In the genomic region with DNA sequence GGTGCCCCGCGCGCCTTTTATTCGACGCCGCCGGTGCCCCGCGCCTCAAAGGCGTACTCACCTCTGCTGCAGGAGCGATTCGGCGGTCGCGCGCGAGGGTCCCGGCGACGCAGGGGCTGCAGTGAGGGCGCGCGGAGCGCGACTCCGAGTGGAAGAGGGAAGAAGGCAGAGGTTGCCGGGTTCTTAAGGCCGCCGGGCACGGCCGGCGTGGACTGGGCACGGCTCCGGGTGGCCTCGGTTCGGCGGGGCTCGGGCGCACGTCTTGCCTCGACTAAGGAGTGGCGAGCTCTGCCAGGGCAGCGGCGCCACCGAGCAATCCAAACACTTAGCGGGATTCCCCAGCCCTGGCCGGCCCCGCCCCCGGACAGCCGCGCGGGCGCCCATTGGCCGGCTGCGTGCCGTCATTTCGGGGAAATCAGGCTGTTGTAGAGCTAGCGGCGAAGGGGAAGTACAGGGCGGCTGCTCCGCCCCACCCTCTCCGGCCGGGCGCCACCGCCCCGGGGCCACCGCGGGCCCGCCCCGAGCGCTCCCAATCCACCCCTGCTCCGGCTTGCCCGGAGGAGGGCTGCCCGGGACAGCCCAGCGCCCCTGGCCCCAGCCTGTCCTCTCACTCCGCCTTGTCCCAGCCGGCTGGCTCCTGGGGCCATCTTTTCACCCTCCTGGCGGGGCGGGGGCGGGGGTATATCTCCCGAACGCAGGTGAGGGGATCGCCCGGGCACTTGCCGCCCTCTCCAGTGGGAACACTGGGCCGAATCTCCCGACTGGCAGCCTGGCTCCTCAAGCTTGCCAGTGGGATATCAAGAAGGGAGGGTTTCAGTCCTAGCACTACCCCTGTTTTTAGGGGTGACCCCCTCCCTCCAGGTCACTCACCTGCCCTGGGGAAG, we compare ENCODE assay signal across 8 cellular contexts. TPM values are rescaled to one million over a fixed set of nuclear protein-coding genes. Genes with fewer than 3 reads are reported as not detected.
DNase-seq lines count a peak whose midpoint lies in the region; ATAC-seq and TF ChIP-seq lines count a peak whose summit lies in the region.

A gene with protein sequence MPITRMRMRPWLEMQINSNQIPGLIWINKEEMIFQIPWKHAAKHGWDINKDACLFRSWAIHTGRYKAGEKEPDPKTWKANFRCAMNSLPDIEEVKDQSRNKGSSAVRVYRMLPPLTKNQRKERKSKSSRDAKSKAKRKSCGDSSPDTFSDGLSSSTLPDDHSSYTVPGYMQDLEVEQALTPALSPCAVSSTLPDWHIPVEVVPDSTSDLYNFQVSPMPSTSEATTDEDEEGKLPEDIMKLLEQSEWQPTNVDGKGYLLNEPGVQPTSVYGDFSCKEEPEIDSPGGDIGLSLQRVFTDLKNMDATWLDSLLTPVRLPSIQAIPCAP (minus strand): TSS at position 290 of the 884 bp plus-strand sequence. CDS start 1,295 bp downstream, outside the sequence.

- TF ChIP-seq POLR2A in GM18951 (IDR thresholded peaks at IDR 0.05; ENCODE audit: extremely low read depth, insufficient read depth, insufficient read length) = peak; percentile 99

- H3K4me1 Mint-ChIP-seq in activated B cell treated with CpG ODN at 0.5 μM for 24 hours = peaks cover 82% of the 10 kb centered on the region

- peaks cover 42% of the 10 kb centered on the region for H3K36me3 Mint-ChIP-seq in activated B cell treated with CpG ODN at 0.5 μM for 24 hours (ENCODE audit: low read depth)

- in situ Hi-C loops in GM18951 (cut with MboI; ENCODE audit: low sequenced_read_pairs, unreplicated experiment) = loop anchor here (5.0 kb wide), 1 partner anchor 68 kb away; no protein-coding TSS in a partner anchor

- intact Hi-C loops in activated B cell treated with CpG ODN at 0.5 μM for 24 hours (cut with micrococcal nuclease) = loop anchor here (1.0 to 10.0 kb wide), 7 partner anchors 17 to 614 kb away; partner anchors contain the start of gene RAD50

- DNase-seq in AG09319 (ENCODE audit: extremely low read depth, low read depth) = peak; percentile 93
- DNase-seq in NCI-H345 (lab: John Stamatoyannopoulos, UW) = peak; percentile 87
- peak; percentile 98 for DNase-seq in activated B cell treated with CpG ODN at 0.5 μM for 24 hours
- peak; percentile 96 to 98 for DNase-seq in cardiac fibroblast (ENCODE audit: low read depth in 2 of 2)
- DNase-seq in inferior parietal cortex (ENCODE audit: extremely low spot score) = peak; percentile 94
- peak; percentile 98 for DNase-seq in stimulated activated CD4-positive, alpha-beta T cell treated with anti-CD3 and anti-CD28 coated beads, Interleukin-12 subunit alpha, Interleukin-12 subunit beta, amount 100 ng/mL, for 4 hours

- peak within 1 kb of the TSS; percentile 93 for H3K27ac Mint-ChIP-seq in activated B cell treated with CpG ODN at 0.5 μM for 24 hours

- TF ChIP-seq CTCF in AG09319 (IDR thresholded peaks at IDR 0.05; ENCODE audit: low read depth, low read length) = no peak
- no peak for TF ChIP-seq CTCF in activated B cell treated with CpG ODN at 0.5 μM for 24 hours (IDR thresholded peaks at IDR 0.05)
- no peak for TF ChIP-seq CTCF in cardiac fibroblast (IDR thresholded peaks at IDR 0.05; ENCODE audit: low read depth, low read length)

- H3K4me3 ChIP-seq in cardiac fibroblast (replicated peaks in 1 of 2; ENCODE audit: low read depth in 2 of 2, low read length in 2 of 2) = peak within 1 kb of the TSS; percentile 87 to 97

- peak within 1 kb of the TSS; percentile 95 for H3K4me3 Mint-ChIP-seq in activated B cell treated with CpG ODN at 0.5 μM for 24 hours

- H3K9me3 Mint-ChIP-seq in activated B cell treated with CpG ODN at 0.5 μM for 24 hours = no peaks in the 10 kb centered on the region

- POLR2A ChIA-PET in activated B cell treated with CpG ODN at 0.5 μM for 24 hours (lab: Charles Lee) = interaction anchor here (0.6 to 11.7 kb wide), 26 partner anchors 9 to 615 kb away, joined by 3 to 461 read pairs (median 8); partner anchors contain the start of genes GDF9, RAD50, SLC22A4 and SLC22A5

- peak; percentile 83 for ATAC-seq in HG03175 (IDR thresholded peaks at IDR 0.05; ENCODE audit: unreplicated experiment)
- peak; percentile 71 for ATAC-seq in activated B cell treated with CpG ODN at 0.5 μM for 24 hours (ENCODE audit: low read depth)

- CTCF ChIA-PET in activated B cell treated with CpG ODN at 0.5 μM for 24 hours (lab: Charles Lee) = interaction anchor here (0.9 to 5.4 kb wide), 20 partner anchors 10 to 330 kb away, joined by 3 to 52 read pairs (median 7); no protein-coding TSS in a partner anchor

- no peaks in the 10 kb centered on the region for H3K27me3 Mint-ChIP-seq in activated B cell treated with CpG ODN at 0.5 μM for 24 hours

RNA-seq across cellular contexts. Expression of the gene that starts here (rescaled TPM):
- total RNA-seq in activated B cell treated with CpG ODN at 0.5 μM for 24 hours = 126 and 134 TPM in 2 replicates

Comparison
In these comparisons a context has a peak if more than half of its experiments do, and no peak if none do; other contexts are left out.
1. Peak in every context shown above with its lines: DNase-seq, ATAC-seq and H3K4me3 ChIP-seq.